9 cellular contexts compared by ENCODE assay signal in the genomic region with DNA sequence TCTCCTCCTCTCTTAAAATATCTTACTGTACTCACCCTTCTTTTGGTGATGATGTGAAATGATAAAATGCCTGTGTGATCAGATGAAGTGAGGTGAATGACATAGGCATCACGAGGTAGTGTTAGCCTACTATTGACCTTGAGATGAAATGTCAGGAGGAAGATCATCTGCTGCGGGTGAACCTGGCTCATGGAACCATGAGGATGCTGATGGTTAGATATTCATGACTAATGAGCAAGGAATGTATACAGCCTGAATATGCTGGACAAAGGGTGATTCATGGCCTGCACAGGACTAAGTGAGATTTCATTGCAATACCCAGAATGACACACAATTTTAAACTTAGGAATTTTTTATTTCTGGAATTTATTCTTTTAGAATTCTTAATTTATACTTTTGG.
DNase-seq lines count a peak whose midpoint lies in the region; ATAC-seq and TF ChIP-seq lines count a peak whose summit lies in the region.
"Had no signal": no experiment of that assay in that cellular context is flagged by ENCODE, and none has a peak within 500 bp of the region (broad histone marks: within the 10 kb centered on the region; RNA-seq: fewer than 3 reads in every experiment).

No MANE protein-coding gene starts in this region.

- no TSS peak for BruUV-seq in mammary epithelial cell (replicated peaks; lab: Mats Ljungman, UMichigan)

- dilution Hi-C loops in mammary epithelial cell (cut with HindIII; ENCODE audit: low sequenced_read_pairs), result no loop called here

- peak overlapping the region in 1 of 3 experiments; percentile 7 for H3K4me3 ChIP-seq in mammary epithelial cell (replicated peaks in 1 of 3; ENCODE audit: insufficient read depth in 1 of 3, low read depth in 2 of 3, low read length in 3 of 3)
- no peak overlapping the region for H3K4me3 ChIP-seq in left lung

- no peaks in the 10 kb centered on the region for H3K9me3 ChIP-seq in mammary epithelial cell (replicated peaks; ENCODE audit: insufficient read depth, low read length)
- H3K9me3 ChIP-seq in left lung, result no peaks in the 10 kb centered on the region

- 0% methylated on average over 2 of the region's 2 CpGs for WGBS in mammary epithelial cell (ENCODE audit: low coverage, missing lambda C conversion rate)

- in situ Hi-C loops in ACHN (cut with HindIII; ENCODE audit: low pct_ligation_motif_present, low pct_unique_long_range_greater_than_20kb, low sequenced_read_pairs), result no loop called here
- in situ Hi-C loops in mammary epithelial cell (cut with MboI; ENCODE audit: low sequenced_read_pairs in 2 of 2), result no loop called here

- H3K4me1 ChIP-seq in mammary epithelial cell (ENCODE audit: insufficient read depth, low read length), result peaks cover 74% of the 10 kb centered on the region
- H3K4me1 ChIP-seq in left lung, result peaks cover 13 to 26% of the 10 kb centered on the region in 2 donors

- H3K27ac ChIP-seq in mammary epithelial cell (ENCODE audit: insufficient read depth, low read depth, low read length) (peak overlapping the region; percentile 90), left lung (no peak overlapping the region)

- TF ChIP-seq CTCF in mammary epithelial cell (conservative IDR thresholded peaks at IDR 0.05 in 1 of 2, IDR thresholded peaks at IDR 0.05 in 1 of 2; ENCODE audit: extremely low read depth in 1 of 2, insufficient read depth in 1 of 2, low read depth in 1 of 2, low read length in 2 of 2), result no peak
- TF ChIP-seq CTCF in left lung (IDR thresholded peaks at IDR 0.05), result no peak

- peaks cover 2% of the 10 kb centered on the region for H3K79me2 ChIP-seq in mammary epithelial cell (ENCODE audit: insufficient read depth, low read length)

- no peaks in the 10 kb centered on the region for H3K36me3 ChIP-seq in mammary epithelial cell (ENCODE audit: insufficient read depth, low read length)
- H3K36me3 ChIP-seq in left lung, result no peaks in the 10 kb centered on the region

- H3K9ac ChIP-seq in mammary epithelial cell (ENCODE audit: insufficient read depth, low read length), result peak overlapping the region; percentile 27

- no peaks in the 10 kb centered on the region for H3K27me3 ChIP-seq in mammary epithelial cell (ENCODE audit: insufficient read depth, low read length)
- H3K27me3 ChIP-seq in left lung, result no peaks in the 10 kb centered on the region

- intact Hi-C loops in mammary epithelial cell (cut with micrococcal nuclease) (loop anchor here (5.0 kb wide), 1 partner anchor 164 kb away; no protein-coding TSS in a partner anchor), left lung (cut with DNase I) (no loop called here)

- peak overlapping the region; percentile 66 for H3K4me2 ChIP-seq in mammary epithelial cell (ENCODE audit: insufficient read depth, low read depth, low read length)

- H4K20me1 ChIP-seq in mammary epithelial cell (ENCODE audit: insufficient read depth, low read length), result no peaks in the 10 kb centered on the region

- ATAC-seq in left lung (peak; percentile 48), GM21717 (IDR thresholded peaks at IDR 0.05; ENCODE audit: unreplicated experiment) (no peak), GM19023 (IDR thresholded peaks at IDR 0.05; ENCODE audit: unreplicated experiment) (no peak), GM21737 (IDR thresholded peaks at IDR 0.05; ENCODE audit: unreplicated experiment) (no peak)

- CTCF ChIA-PET in mammary epithelial cell (lab: Charles Lee; ENCODE audit: low non-redundant PET), result no interaction called here

- H2AFZ ChIP-seq in mammary epithelial cell (ENCODE audit: low read depth, low read length), result no peak overlapping the region

- peak; percentile 88 for DNase-seq in ACHN
- peak; percentile 94 for DNase-seq in LHCN-M2 (ENCODE audit: low read depth)
- peak; percentile 87 for DNase-seq in mammary epithelial cell
- DNase-seq in left lung, result no peak
- DNase-seq in T-helper 9 cell, result no peak
- DNase-seq: NCI-H1694 treated with DMSO at 0.1 percent for 48 hours had no signal

Comparison
In these comparisons a context has a peak if more than half of its experiments do, and no peak if none do; other contexts are left out.
1. DNase-seq: peak in ACHN (single experiment), LHCN-M2 (single experiment) and mammary epithelial cell (single experiment); none in left lung (0 of 2) and T-helper 9 cell (single experiment).